In genomic region chr6:30748851-30749540, GRCh38 we compare ENCODE assay signal across 13 cellular contexts. TPM values are rescaled to one million over a fixed set of nuclear protein-coding genes. Genes with fewer than 3 reads are reported as not detected.
DNase-seq lines count a peak whose midpoint lies in the region; ATAC-seq, FAIRE-seq and TF ChIP-seq lines count a peak whose summit lies in the region.
"Had no signal": no experiment of that assay in that cellular context is flagged by ENCODE, and none has a peak within 500 bp of the region (broad histone marks: within the 10 kb centered on the region; RNA-seq: fewer than 3 reads in every experiment).

No MANE protein-coding gene starts in this region.

- no peaks in the 10 kb centered on the region for H3K9me3 Mint-ChIP-seq in dendritic cell treated with granulocyte-macrophage colony-stimulating factor and Interleukin-4, amounts not matched to agents 40 ng/mL and 50 ng/mL, for 4 days
- no peaks in the 10 kb centered on the region for H3K9me3 Mint-ChIP-seq in endodermal cell
- H3K9me3 Mint-ChIP-seq: activated CD4-positive, alpha-beta T cell treated with anti-CD3 and anti-CD28 coated beads, Interleukin-2, amount 10 ng/mL, durations not matched to agents 24 days and 14 days; activated naive CD8-positive, alpha-beta T cell treated with anti-CD3 and anti-CD28 coated beads for 36 hours had no signal

- H3K27me3 ChIP-seq in HepG2 (ENCODE audit: control insufficient read depth in 1 of 2, insufficient read depth in 2 of 2, low read length in 2 of 2) (no peaks in the 10 kb centered on the region; a peak in 1 of 5 replicates), right lobe of liver (no peaks in the 10 kb centered on the region), muscle layer of colon (ENCODE audit: control insufficient read depth in 1 of 2, insufficient read depth in 2 of 2, low read length in 2 of 2) (no peaks in the 10 kb centered on the region), vagina (no peaks in the 10 kb centered on the region), endodermal cell (ENCODE audit: control insufficient read depth, insufficient read depth, low read length, poor library complexity, severe bottlenecking) (no peaks in the 10 kb centered on the region)

- H3K4me1 ChIP-seq in HepG2 (ENCODE audit: insufficient read depth, low read length) (peaks cover 85% of the 10 kb centered on the region), right lobe of liver (peaks cover 0 to 20% (median 9%) of the 10 kb centered on the region in 4 donors), muscle layer of colon (ENCODE audit: insufficient read depth, low read length) (peaks cover 49% of the 10 kb centered on the region), vagina (peaks cover 69% of the 10 kb centered on the region), endodermal cell (ENCODE audit: control insufficient read depth, insufficient read depth, low read length) (peaks cover 5% of the 10 kb centered on the region)

- no peaks in the 10 kb centered on the region for H3K9me3 ChIP-seq in HepG2 (ENCODE audit: low read length)
- H3K9me3 ChIP-seq in right lobe of liver, result no peaks in the 10 kb centered on the region
- H3K9me3 ChIP-seq in muscle layer of colon (ENCODE audit: low read length), result no peaks in the 10 kb centered on the region
- no peaks in the 10 kb centered on the region for H3K9me3 ChIP-seq in vagina
- no peaks in the 10 kb centered on the region for H3K9me3 ChIP-seq in endodermal cell (ENCODE audit: control insufficient read depth, low read length)

- peak; percentile 87 for DNase-seq in HepG2 (ENCODE audit: low spot score)
- DNase-seq in right lobe of liver, result no peak
- DNase-seq in vagina (ENCODE audit: extremely low spot score in 2 of 2), result no peak
- DNase-seq in endodermal cell, result no peak
- no peak for DNase-seq in retina
- DNase-seq in lower leg skin (ENCODE audit: low spot score in 2 of 2), result no peak
- DNase-seq: activated CD4-positive, alpha-beta T cell treated with anti-CD3 and anti-CD28 coated beads, Interleukin-2, amount 10 ng/mL, durations not matched to agents 24 days and 14 days; activated naive CD8-positive, alpha-beta T cell treated with anti-CD3 and anti-CD28 coated beads for 36 hours; right cardiac atrium; SHP77 had no signal

- intact Hi-C loops in HepG2 (cut with micrococcal nuclease; ENCODE audit: unreplicated experiment), result no loop called here
- intact Hi-C loops in right lobe of liver (cut with DNase I), result no loop called here
- intact Hi-C loops in dendritic cell treated with granulocyte-macrophage colony-stimulating factor and Interleukin-4, amounts not matched to agents 40 ng/mL and 50 ng/mL, for 4 days (cut with micrococcal nuclease), result no loop called here
- intact Hi-C loops in vagina (cut with DNase I), result no loop called here
- intact Hi-C loops in lower leg skin (cut with DNase I; ENCODE audit: low total_unique reads), result loop anchor here (10.0 kb wide), 2 partner anchors 66 to 126 kb away; no protein-coding TSS in a partner anchor

- WGBS in HepG2 (ENCODE audit: low lambda C conversion rate), result 3% methylated on average over 8 of the region's 8 CpGs
- 74% methylated on average over 7 of the region's 8 CpGs for WGBS in right lobe of liver (ENCODE audit: insufficient coverage, low coverage, low lambda C conversion rate, missing lambda C conversion rate)
- WGBS in endodermal cell (ENCODE audit: insufficient coverage in 1 of 2, insufficient read length in 1 of 2), 2 experiments, result 86 to 88% methylated on average over 5 to 8 of the region's 8 CpGs
- WGBS in lower leg skin, 2 donors, result 40 to 41% methylated on average over 8 of the region's 8 CpGs

- BruUV-seq in HepG2 (replicated peaks; lab: Mats Ljungman, UMichigan), result no TSS peak

- TF ChIP-seq CTCF in HepG2 (CRISPR knock-in tag; IDR thresholded peaks at IDR 0.05) (no peak; the same call in 1 of the 2 replicates), right lobe of liver (IDR thresholded peaks at IDR 0.05) (no peak), vagina (IDR thresholded peaks at IDR 0.05) (no peak), endodermal cell (conservative IDR thresholded peaks at IDR 0.05) (no peak), lower leg skin (IDR thresholded peaks at IDR 0.05) (no peak)

- POLR2A ChIA-PET in HepG2 (lab: Yijun Ruan, JAX), result interaction anchor here (0.6 to 16.9 kb wide), 20 partner anchors 8 to 165 kb away, joined by 3 to 414 read pairs (median 4); partner anchors contain the start of gene VARS2

- peaks cover 4% of the 10 kb centered on the region for H3K27me3 Mint-ChIP-seq in dendritic cell treated with granulocyte-macrophage colony-stimulating factor and Interleukin-4, amounts not matched to agents 40 ng/mL and 50 ng/mL, for 4 days
- H3K27me3 Mint-ChIP-seq in endodermal cell (ENCODE audit: insufficient read depth), result no peaks in the 10 kb centered on the region
- H3K27me3 Mint-ChIP-seq: activated CD4-positive, alpha-beta T cell treated with anti-CD3 and anti-CD28 coated beads, Interleukin-2, amount 10 ng/mL, durations not matched to agents 24 days and 14 days; activated naive CD8-positive, alpha-beta T cell treated with anti-CD3 and anti-CD28 coated beads for 36 hours had no signal

- TF ChIP-seq RAD21 in HepG2 (CRISPR knock-in tag; IDR thresholded peaks at IDR 0.05), result 0 out of 2 replicates have a peak, but pooled peaks have one; percentile 16

- peaks cover 3% of the 10 kb centered on the region for H4K20me1 ChIP-seq in HepG2 (ENCODE audit: insufficient read depth, low read length)

- H3K36me3 ChIP-seq in HepG2 (replicated peaks in 1 of 2; ENCODE audit: control insufficient read depth in 1 of 2, insufficient read depth in 2 of 2, low read length in 2 of 2) (no peaks in the 10 kb centered on the region), right lobe of liver (no peaks in the 10 kb centered on the region), muscle layer of colon (ENCODE audit: insufficient read depth, low read length) (no peaks in the 10 kb centered on the region), vagina (no peaks in the 10 kb centered on the region), endodermal cell (ENCODE audit: control insufficient read depth, insufficient read depth, low read length) (peaks cover 2% of the 10 kb centered on the region)

- H3K27ac Mint-ChIP-seq in dendritic cell treated with granulocyte-macrophage colony-stimulating factor and Interleukin-4, amounts not matched to agents 40 ng/mL and 50 ng/mL, for 4 days, result peak overlapping the region; percentile 92
- no peak overlapping the region for H3K27ac Mint-ChIP-seq in endodermal cell
- H3K27ac Mint-ChIP-seq: activated naive CD8-positive, alpha-beta T cell treated with anti-CD3 and anti-CD28 coated beads for 36 hours had no signal

- H3K4me3 Mint-ChIP-seq in dendritic cell treated with granulocyte-macrophage colony-stimulating factor and Interleukin-4, amounts not matched to agents 40 ng/mL and 50 ng/mL, for 4 days, result no peak overlapping the region
- no peak overlapping the region for H3K4me3 Mint-ChIP-seq in endodermal cell
- H3K4me3 Mint-ChIP-seq: activated CD4-positive, alpha-beta T cell treated with anti-CD3 and anti-CD28 coated beads, Interleukin-2, amount 10 ng/mL, durations not matched to agents 24 days and 14 days; activated naive CD8-positive, alpha-beta T cell treated with anti-CD3 and anti-CD28 coated beads for 36 hours had no signal

- peaks cover 76% of the 10 kb centered on the region for H3K4me1 Mint-ChIP-seq in dendritic cell treated with granulocyte-macrophage colony-stimulating factor and Interleukin-4, amounts not matched to agents 40 ng/mL and 50 ng/mL, for 4 days (ENCODE audit: low read depth)
- peaks cover 37% of the 10 kb centered on the region for H3K4me1 Mint-ChIP-seq in endodermal cell

- H3K27ac ChIP-seq in HepG2 (ENCODE audit: extremely low read length, insufficient read depth, low read length) (peak overlapping the region; percentile 76), right lobe of liver (no peak overlapping the region), muscle layer of colon (ENCODE audit: low read depth, low read length) (peak overlapping the region; percentile 49), vagina (peak overlapping the region; percentile 84), endodermal cell (ENCODE audit: low read depth, low read length) (no peak overlapping the region)

- peak overlapping the region; percentile 66 for H3K9ac ChIP-seq in HepG2 (ENCODE audit: insufficient read depth, low read depth, low read length)
- H3K9ac ChIP-seq in muscle layer of colon (ENCODE audit: low read length), result no peak overlapping the region
- H3K9ac ChIP-seq in endodermal cell (ENCODE audit: extremely low read depth, low read length, poor library complexity, severe bottlenecking), result no peak overlapping the region

- peak overlapping the region; percentile 92 for H3K4me2 ChIP-seq in HepG2 (ENCODE audit: low read depth, low read length)

- no peak overlapping the region for H2AFZ ChIP-seq in HepG2 (ENCODE audit: low read length)

- in situ Hi-C loops in HepG2 (cut with HindIII; ENCODE audit: extremely low pct_ligation_motif_present, low pct_unique_long_range_greater_than_20kb), result no loop called here

- H3K4me3 ChIP-seq in HepG2 (replicated peaks in 1 of 3; ENCODE audit: insufficient read depth in 1 of 3, low read depth in 2 of 3, low read length in 3 of 3) (peak overlapping the region; percentile 22 to 62 (median 36)), right lobe of liver (no peak overlapping the region), muscle layer of colon (ENCODE audit: low read depth in 1 of 2, low read length in 2 of 2) (no peak overlapping the region), vagina (no peak overlapping the region), endodermal cell (ENCODE audit: low read length) (no peak overlapping the region), lower leg skin (ENCODE audit: low read depth, poor library complexity, severe bottlenecking) (no peak overlapping the region)

- TF ChIP-seq POLR2A in HepG2 (IDR thresholded peaks at IDR 0.05; ENCODE audit: insufficient read depth in 1 of 2, low read depth in 2 of 2, low read length in 2 of 2) (peak in 1 of 2 experiments; percentile 44; a peak in 1 of 4 replicates), right lobe of liver (IDR thresholded peaks at IDR 0.05) (no peak), vagina (IDR thresholded peaks at IDR 0.05) (no peak), lower leg skin (IDR thresholded peaks at IDR 0.05) (no peak)

- peak; percentile 78 for ATAC-seq in HepG2
- no peak for ATAC-seq in right lobe of liver
- ATAC-seq: right cardiac atrium had no signal

- CTCF ChIA-PET in HepG2 (lab: Yijun Ruan, JAX; ENCODE audit: low intra/inter-chr PET ratio, low total read pairs), result no interaction called here

- TF ChIP-seq EP300 in HepG2 (IDR thresholded peaks at IDR 0.05; ENCODE audit: low read depth in 2 of 2, low read length in 2 of 2) (peak in 1 of 2 experiments; percentile 77; a peak in 2 of 4 replicates), HepG2 (CRISPR knock-in tag; IDR thresholded peaks at IDR 0.05; ENCODE audit: borderline replicate concordance) (peak; percentile 60; the same call in 1 of the 2 replicates)

- peaks cover 4% of the 10 kb centered on the region for H3K36me3 Mint-ChIP-seq in dendritic cell treated with granulocyte-macrophage colony-stimulating factor and Interleukin-4, amounts not matched to agents 40 ng/mL and 50 ng/mL, for 4 days (ENCODE audit: low read depth)
- peaks cover under 1% of the 10 kb centered on the region for H3K36me3 Mint-ChIP-seq in endodermal cell (ENCODE audit: low read depth)

- H3K79me2 ChIP-seq in HepG2 (ENCODE audit: insufficient read depth, low read length), result peaks cover 5% of the 10 kb centered on the region

- peak; percentile 23 for FAIRE-seq in HepG2 (lab: Jason Lieb, UNC)
- FAIRE-seq: islet of Langerhans had no signal

RNA-seq across cellular contexts. Expression of gene IER3, which starts 4.6 kb away (rescaled TPM):
- total RNA-seq in HepG2 (2016; rRNA removed; fragmentation: Illumina TruSeq; extraction: Trizol) (28.7 and 51.1 TPM in 2 replicates), right lobe of liver (10 to 100 TPM in 3 of 6 experiments, 1 to 10 TPM in 3; 2.8 to 72.3 (median 24.5) TPM), vagina (40.5 TPM), endodermal cell (100 to 1,000 TPM; 102 to 136 TPM), lower leg skin (10 to 100 TPM; 20.9 to 56.5 (median 33.3) TPM)
- total RNA-seq in HepG2 (2016; cell fraction: cytosol; rRNA removed; fragmentation: Illumina TruSeq; extraction: Trizol; ENCODE audit: low read depth), result 83.5 and 89.8 TPM in 2 replicates
- 25.7 and 52.1 TPM in 2 replicates for total RNA-seq in HepG2 (2016; cell fraction: insoluble cytoplasmic fraction; rRNA removed; fragmentation: Illumina TruSeq; extraction: Trizol)
- 91.3 and 101 TPM in 2 replicates for total RNA-seq in HepG2 (2016; cell fraction: membrane; rRNA removed; fragmentation: Illumina TruSeq; extraction: Trizol)
- total RNA-seq in HepG2 (2016; cell fraction: nucleus; rRNA removed; fragmentation: Illumina TruSeq; extraction: Trizol), result 33.1 and 34.2 TPM in 2 replicates
- polyA plus RNA-seq in HepG2 (2011; rRNA removed), result 131 and 151 TPM in 2 replicates
- polyA plus RNA-seq in HepG2 (2011; cell fraction: cytosol; rRNA removed), result 117 TPM in 2 replicates
- 111 and 130 TPM in 2 replicates for polyA plus RNA-seq in HepG2 (2011; cell fraction: nucleus; rRNA removed)
- polyA plus RNA-seq in HepG2 (2012), result 130 and 313 TPM in 2 replicates
- polyA plus RNA-seq in HepG2 (2016; cell fraction: cytosol; fragmentation: Illumina TruSeq; extraction: Trizol; ENCODE audit: low read depth), result 21.8 and 24.4 TPM in 2 replicates
- polyA plus RNA-seq in HepG2 (2016; cell fraction: insoluble cytoplasmic fraction; fragmentation: Illumina TruSeq; extraction: Trizol; ENCODE audit: low read depth), result 28.6 and 30.4 TPM in 2 replicates
- 23.7 and 25.1 TPM in 2 replicates for polyA plus RNA-seq in HepG2 (2016; cell fraction: membrane; fragmentation: Illumina TruSeq; extraction: Trizol; ENCODE audit: low read depth)
- polyA plus RNA-seq in HepG2 (2016; cell fraction: nucleus; fragmentation: Illumina TruSeq; extraction: Trizol; ENCODE audit: insufficient read depth, low read depth), result 72.1 and 79.6 TPM in 2 replicates
- polyA minus RNA-seq in HepG2 (2011; rRNA and poly(A)+ RNA removed; ENCODE audit: low replicate concordance), result 19.0 and 307 TPM in 2 replicates
- polyA minus RNA-seq in HepG2 (2011; cell fraction: cytosol; rRNA and poly(A)+ RNA removed), result 213 and 378 TPM in 2 replicates
- 95.2 and 99.7 TPM in 2 replicates for polyA minus RNA-seq in HepG2 (2011; cell fraction: nucleus; rRNA and poly(A)+ RNA removed)
- 51.3 TPM for polyA plus RNA-seq in endodermal cell (2013, experiment 1 of 2)
- 74.4 TPM for polyA plus RNA-seq in endodermal cell (2013, experiment 2 of 2)

RNA-seq across cellular contexts. Expression of gene FLOT1, which starts 6.5 kb away (rescaled TPM):
- 77.8 and 82.3 TPM in 2 replicates for total RNA-seq in HepG2 (2016; rRNA removed; fragmentation: Illumina TruSeq; extraction: Trizol)
- total RNA-seq in HepG2 (2016; cell fraction: cytosol; rRNA removed; fragmentation: Illumina TruSeq; extraction: Trizol; ENCODE audit: low read depth), result 113 and 115 TPM in 2 replicates
- total RNA-seq in HepG2 (2016; cell fraction: insoluble cytoplasmic fraction; rRNA removed; fragmentation: Illumina TruSeq; extraction: Trizol), result 72.3 and 79.6 TPM in 2 replicates
- 145 and 152 TPM in 2 replicates for total RNA-seq in HepG2 (2016; cell fraction: membrane; rRNA removed; fragmentation: Illumina TruSeq; extraction: Trizol)
- 43.2 and 49.0 TPM in 2 replicates for total RNA-seq in HepG2 (2016; cell fraction: nucleus; rRNA removed; fragmentation: Illumina TruSeq; extraction: Trizol)
- 130 and 150 TPM in 2 replicates for polyA plus RNA-seq in HepG2 (2011; rRNA removed)
- polyA plus RNA-seq in HepG2 (2011; cell fraction: cytosol; rRNA removed), result 126 and 128 TPM in 2 replicates
- polyA plus RNA-seq in HepG2 (2011; cell fraction: nucleus; rRNA removed), result 139 and 173 TPM in 2 replicates
- 119 and 142 TPM in 2 replicates for polyA plus RNA-seq in HepG2 (2012)
- 217 and 220 TPM in 2 replicates for polyA plus RNA-seq in HepG2 (2016; cell fraction: cytosol; fragmentation: Illumina TruSeq; extraction: Trizol; ENCODE audit: low read depth)
- 116 and 125 TPM in 2 replicates for polyA plus RNA-seq in HepG2 (2016; cell fraction: insoluble cytoplasmic fraction; fragmentation: Illumina TruSeq; extraction: Trizol; ENCODE audit: low read depth)
- 219 and 220 TPM in 2 replicates for polyA plus RNA-seq in HepG2 (2016; cell fraction: membrane; fragmentation: Illumina TruSeq; extraction: Trizol; ENCODE audit: low read depth)
- polyA plus RNA-seq in HepG2 (2016; cell fraction: nucleus; fragmentation: Illumina TruSeq; extraction: Trizol; ENCODE audit: insufficient read depth, low read depth), result 146 and 154 TPM in 2 replicates
- 102 and 133 TPM in 2 replicates for polyA minus RNA-seq in HepG2 (2011; rRNA and poly(A)+ RNA removed; ENCODE audit: low replicate concordance)
- polyA minus RNA-seq in HepG2 (2011; cell fraction: cytosol; rRNA and poly(A)+ RNA removed), result 49.8 and 51.9 TPM in 2 replicates
- 34.5 and 57.3 TPM in 2 replicates for polyA minus RNA-seq in HepG2 (2011; cell fraction: nucleus; rRNA and poly(A)+ RNA removed)
- total RNA-seq in right lobe of liver, result 10 to 100 TPM; 37.1 to 92.2 (median 73.5) TPM
- total RNA-seq in vagina, result 165 TPM
- 100 to 1,000 TPM; 121 to 141 TPM for total RNA-seq in endodermal cell
- 119 TPM for polyA plus RNA-seq in endodermal cell (2013, experiment 1 of 2)
- 111 TPM for polyA plus RNA-seq in endodermal cell (2013, experiment 2 of 2)
- total RNA-seq in lower leg skin, result 10 to 100 TPM; 40.2 to 64.1 (median 42.5) TPM

RNA-seq across cellular contexts. Expression of gene TUBB, which starts 28.8 kb away (rescaled TPM):
- total RNA-seq in HepG2 (2016; rRNA removed; fragmentation: Illumina TruSeq; extraction: Trizol) (911 and 1,275 TPM in 2 replicates), right lobe of liver (100 to 1,000 TPM; 150 to 268 (median 241) TPM), vagina (293 TPM), endodermal cell (1,000 to 10,000 TPM; 1,504 to 1,815 TPM), lower leg skin (100 to 1,000 TPM; 119 to 179 (median 156) TPM)
- total RNA-seq in HepG2 (2016; cell fraction: cytosol; rRNA removed; fragmentation: Illumina TruSeq; extraction: Trizol; ENCODE audit: low read depth), result 241 and 250 TPM in 2 replicates
- 892 and 1,275 TPM in 2 replicates for total RNA-seq in HepG2 (2016; cell fraction: insoluble cytoplasmic fraction; rRNA removed; fragmentation: Illumina TruSeq; extraction: Trizol)
- total RNA-seq in HepG2 (2016; cell fraction: membrane; rRNA removed; fragmentation: Illumina TruSeq; extraction: Trizol), result 542 and 545 TPM in 2 replicates
- total RNA-seq in HepG2 (2016; cell fraction: nucleus; rRNA removed; fragmentation: Illumina TruSeq; extraction: Trizol), result 386 and 402 TPM in 2 replicates
- polyA plus RNA-seq in HepG2 (2011; rRNA removed), result 980 and 1,163 TPM in 2 replicates
- 853 and 1,099 TPM in 2 replicates for polyA plus RNA-seq in HepG2 (2011; cell fraction: cytosol; rRNA removed)
- polyA plus RNA-seq in HepG2 (2011; cell fraction: nucleus; rRNA removed), result 241 and 246 TPM in 2 replicates
- 478 and 597 TPM in 2 replicates for polyA plus RNA-seq in HepG2 (2012)
- 300 and 321 TPM in 2 replicates for polyA plus RNA-seq in HepG2 (2016; cell fraction: cytosol; fragmentation: Illumina TruSeq; extraction: Trizol; ENCODE audit: low read depth)
- 2,019 and 2,085 TPM in 2 replicates for polyA plus RNA-seq in HepG2 (2016; cell fraction: insoluble cytoplasmic fraction; fragmentation: Illumina TruSeq; extraction: Trizol; ENCODE audit: low read depth)
- polyA plus RNA-seq in HepG2 (2016; cell fraction: membrane; fragmentation: Illumina TruSeq; extraction: Trizol; ENCODE audit: low read depth), result 586 and 657 TPM in 2 replicates
- 686 and 716 TPM in 2 replicates for polyA plus RNA-seq in HepG2 (2016; cell fraction: nucleus; fragmentation: Illumina TruSeq; extraction: Trizol; ENCODE audit: insufficient read depth, low read depth)
- 1,833 and 2,373 TPM in 2 replicates for polyA minus RNA-seq in HepG2 (2011; rRNA and poly(A)+ RNA removed; ENCODE audit: low replicate concordance)
- 412 and 479 TPM in 2 replicates for polyA minus RNA-seq in HepG2 (2011; cell fraction: cytosol; rRNA and poly(A)+ RNA removed)
- polyA minus RNA-seq in HepG2 (2011; cell fraction: nucleus; rRNA and poly(A)+ RNA removed), result 105 and 134 TPM in 2 replicates
- polyA plus RNA-seq in endodermal cell (2013, experiment 1 of 2), result 2,363 TPM
- polyA plus RNA-seq in endodermal cell (2013, experiment 2 of 2), result 2,162 TPM

RNA-seq across cellular contexts. Expression of gene MDC1, which starts 31.9 kb away (rescaled TPM):
- total RNA-seq in HepG2 (2016; rRNA removed; fragmentation: Illumina TruSeq; extraction: Trizol), result 8.4 and 20.5 TPM in 2 replicates
- total RNA-seq in HepG2 (2016; cell fraction: cytosol; rRNA removed; fragmentation: Illumina TruSeq; extraction: Trizol; ENCODE audit: low read depth), result 2.6 TPM in 2 replicates
- 9.0 and 18.7 TPM in 2 replicates for total RNA-seq in HepG2 (2016; cell fraction: insoluble cytoplasmic fraction; rRNA removed; fragmentation: Illumina TruSeq; extraction: Trizol)
- total RNA-seq in HepG2 (2016; cell fraction: membrane; rRNA removed; fragmentation: Illumina TruSeq; extraction: Trizol), result 7.6 TPM in 2 replicates
- total RNA-seq in HepG2 (2016; cell fraction: nucleus; rRNA removed; fragmentation: Illumina TruSeq; extraction: Trizol), result 18.3 and 20.9 TPM in 2 replicates
- polyA plus RNA-seq in HepG2 (2011; rRNA removed), result 11.7 and 14.0 TPM in 2 replicates
- 4.5 and 6.7 TPM in 2 replicates for polyA plus RNA-seq in HepG2 (2011; cell fraction: cytosol; rRNA removed)
- polyA plus RNA-seq in HepG2 (2011; cell fraction: nucleus; rRNA removed), result 39.8 and 42.9 TPM in 2 replicates
- 14.2 and 21.0 TPM in 2 replicates for polyA plus RNA-seq in HepG2 (2012)
- 1.2 and 1.3 TPM in 2 replicates for polyA plus RNA-seq in HepG2 (2016; cell fraction: cytosol; fragmentation: Illumina TruSeq; extraction: Trizol; ENCODE audit: low read depth)
- 13.9 and 27.7 TPM in 2 replicates for polyA plus RNA-seq in HepG2 (2016; cell fraction: insoluble cytoplasmic fraction; fragmentation: Illumina TruSeq; extraction: Trizol; ENCODE audit: low read depth)
- polyA plus RNA-seq in HepG2 (2016; cell fraction: membrane; fragmentation: Illumina TruSeq; extraction: Trizol; ENCODE audit: low read depth), result 2.2 and 3.4 TPM in 2 replicates
- polyA plus RNA-seq in HepG2 (2016; cell fraction: nucleus; fragmentation: Illumina TruSeq; extraction: Trizol; ENCODE audit: insufficient read depth, low read depth), result 66.8 and 94.4 TPM in 2 replicates
- 16.6 and 29.4 TPM in 2 replicates for polyA minus RNA-seq in HepG2 (2011; rRNA and poly(A)+ RNA removed; ENCODE audit: low replicate concordance)
- polyA minus RNA-seq in HepG2 (2011; cell fraction: cytosol; rRNA and poly(A)+ RNA removed), result 8.0 and 10.3 TPM in 2 replicates
- polyA minus RNA-seq in HepG2 (2011; cell fraction: nucleus; rRNA and poly(A)+ RNA removed), result 7.6 and 9.1 TPM in 2 replicates
- 10 to 100 TPM in 4 of 6 experiments, 1 to 10 TPM in 2; 8.8 to 15.5 (median 12.1) TPM for total RNA-seq in right lobe of liver
- total RNA-seq in vagina, result 12.3 TPM
- total RNA-seq in endodermal cell, result 10 to 100 TPM; 79.0 to 95.1 TPM
- 80.0 TPM for polyA plus RNA-seq in endodermal cell (2013, experiment 1 of 2)
- 74.0 TPM for polyA plus RNA-seq in endodermal cell (2013, experiment 2 of 2)
- total RNA-seq in lower leg skin, result 10 to 100 TPM in 1 of 4 donors, 1 to 10 TPM in 3; 9.7 to 21.4 (median 9.8) TPM

RNA-seq across cellular contexts. Expression of gene NRM, which starts 58.2 kb away (rescaled TPM):
- total RNA-seq in HepG2 (2016; rRNA removed; fragmentation: Illumina TruSeq; extraction: Trizol), result 7.4 and 16.0 TPM in 2 replicates
- total RNA-seq in HepG2 (2016; cell fraction: cytosol; rRNA removed; fragmentation: Illumina TruSeq; extraction: Trizol; ENCODE audit: low read depth), result 6.4 and 6.8 TPM in 2 replicates
- 7.0 and 15.7 TPM in 2 replicates for total RNA-seq in HepG2 (2016; cell fraction: insoluble cytoplasmic fraction; rRNA removed; fragmentation: Illumina TruSeq; extraction: Trizol)
- total RNA-seq in HepG2 (2016; cell fraction: membrane; rRNA removed; fragmentation: Illumina TruSeq; extraction: Trizol), result 11.0 and 11.6 TPM in 2 replicates
- 13.6 and 15.9 TPM in 2 replicates for total RNA-seq in HepG2 (2016; cell fraction: nucleus; rRNA removed; fragmentation: Illumina TruSeq; extraction: Trizol)
- 12.5 TPM in 2 replicates for polyA plus RNA-seq in HepG2 (2011; rRNA removed)
- 10.6 and 14.5 TPM in 2 replicates for polyA plus RNA-seq in HepG2 (2011; cell fraction: cytosol; rRNA removed)
- 11.7 and 12.5 TPM in 2 replicates for polyA plus RNA-seq in HepG2 (2011; cell fraction: nucleus; rRNA removed)
- 11.9 and 19.8 TPM in 2 replicates for polyA plus RNA-seq in HepG2 (2012)
- 16.1 and 17.3 TPM in 2 replicates for polyA plus RNA-seq in HepG2 (2016; cell fraction: cytosol; fragmentation: Illumina TruSeq; extraction: Trizol; ENCODE audit: low read depth)
- polyA plus RNA-seq in HepG2 (2016; cell fraction: insoluble cytoplasmic fraction; fragmentation: Illumina TruSeq; extraction: Trizol; ENCODE audit: low read depth), result 19.1 and 23.6 TPM in 2 replicates
- 27.9 and 29.1 TPM in 2 replicates for polyA plus RNA-seq in HepG2 (2016; cell fraction: membrane; fragmentation: Illumina TruSeq; extraction: Trizol; ENCODE audit: low read depth)
- 46.7 and 53.9 TPM in 2 replicates for polyA plus RNA-seq in HepG2 (2016; cell fraction: nucleus; fragmentation: Illumina TruSeq; extraction: Trizol; ENCODE audit: insufficient read depth, low read depth)
- 28.0 and 30.7 TPM in 2 replicates for polyA minus RNA-seq in HepG2 (2011; rRNA and poly(A)+ RNA removed; ENCODE audit: low replicate concordance)
- 9.8 and 11.5 TPM in 2 replicates for polyA minus RNA-seq in HepG2 (2011; cell fraction: cytosol; rRNA and poly(A)+ RNA removed)
- 3.3 and 4.5 TPM in 2 replicates for polyA minus RNA-seq in HepG2 (2011; cell fraction: nucleus; rRNA and poly(A)+ RNA removed)
- 1 to 10 TPM; 1.2 to 2.7 (median 1.9) TPM for total RNA-seq in right lobe of liver
- 6.1 TPM for total RNA-seq in vagina
- total RNA-seq in endodermal cell, result 10 to 100 TPM; 37.1 TPM
- polyA plus RNA-seq in endodermal cell (2013, experiment 1 of 2), result 72.2 TPM
- polyA plus RNA-seq in endodermal cell (2013, experiment 2 of 2), result 59.2 TPM
- 1 to 10 TPM; 4.3 to 6.9 (median 6.1) TPM for total RNA-seq in lower leg skin

Comparison
In these comparisons a context has a peak if more than half of its experiments do, and no peak if none do; other contexts are left out.
1. H3K27ac ChIP-seq: peak in HepG2 (single experiment), muscle layer of colon (single experiment) and vagina (single experiment); none in right lobe of liver (0 of 3) and endodermal cell (single experiment).
2. H3K4me3 ChIP-seq: peak in HepG2 (3 of 3); none in right lobe of liver (0 of 3), muscle layer of colon (0 of 2), vagina (0 of 2), endodermal cell (single experiment) and lower leg skin (single experiment).